In the genomic region with DNA sequence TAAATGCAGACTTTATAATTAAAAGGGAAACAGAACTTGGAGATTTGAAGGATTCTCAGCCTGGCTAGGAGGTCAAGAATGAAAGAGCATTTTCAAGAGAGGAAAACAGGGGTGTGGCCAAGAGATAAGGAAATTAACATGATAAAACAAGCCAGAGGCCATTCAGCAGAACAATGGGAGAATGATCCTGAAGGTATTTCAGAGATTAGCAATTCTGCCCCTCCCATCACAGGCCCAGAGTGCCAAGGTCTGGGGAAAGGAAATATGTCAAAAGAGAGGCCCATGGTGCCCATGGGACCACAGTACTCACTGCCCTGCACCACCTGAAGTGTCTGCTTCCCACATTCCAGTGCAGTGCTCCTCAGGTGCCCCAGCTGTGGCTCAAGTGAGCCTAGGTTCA, we compare ENCODE assay signal across 26 cellular contexts.
"Had no signal": no experiment of that assay in that cellular context is flagged by ENCODE, and none has a peak within 500 bp of the region (broad histone marks: within the 10 kb centered on the region; RNA-seq: fewer than 3 reads in every experiment).

No MANE protein-coding gene starts in this region.

- H3K9me3 ChIP-seq: esophagus squamous epithelium, gastrocnemius medialis, left ventricle myocardium inferior, sigmoid colon, thoracic aorta, upper lobe of left lung had no signal

- H3K4me3 ChIP-seq: coronary artery, esophagus squamous epithelium, gastrocnemius medialis, left ventricle myocardium inferior, sigmoid colon, thoracic aorta, upper lobe of left lung had no signal

- H3K9me3 Mint-ChIP-seq: activated naive CD8-positive, alpha-beta T cell treated with anti-CD3 and anti-CD28 coated beads, Interleukin-2, amount 10 ng/mL, durations not matched to agents 7 days and 5 days; activated T-cell treated with anti-CD3 and anti-CD28 coated beads, Interleukin-2, amount 50 U/mL, for 4 hours had no signal

- H3K36me3 Mint-ChIP-seq: activated naive CD8-positive, alpha-beta T cell treated with anti-CD3 and anti-CD28 coated beads, Interleukin-2, amount 10 ng/mL, durations not matched to agents 7 days and 5 days; mesothelial cell of epicardium; natural killer cell had no signal

- H3K4me3 Mint-ChIP-seq: activated B cell treated with CpG ODN at 0.5 μM for 24 hours; activated CD4-positive, alpha-beta T cell treated with anti-CD3 and anti-CD28 coated beads for 36 hours; activated naive CD8-positive, alpha-beta T cell treated with anti-CD3 and anti-CD28 coated beads, Interleukin-2, amount 10 ng/mL, durations not matched to agents 7 days and 5 days; activated T-cell treated with anti-CD3 and anti-CD28 coated beads, Interleukin-2, amount 50 U/mL, for 4 hours; mesothelial cell of epicardium; natural killer cell; stimulated activated naive B cell treated with anti-CD40 and anti-IgM and Interleukin-4, amounts not matched to agents 10 μg/mL and 1 μg/mL and 100 μg/mL, for 72 hours had no signal

- H3K27me3 Mint-ChIP-seq: activated B cell treated with CpG ODN at 0.5 μM for 24 hours; activated CD4-positive, alpha-beta T cell treated with anti-CD3 and anti-CD28 coated beads for 36 hours; activated naive CD8-positive, alpha-beta T cell treated with anti-CD3 and anti-CD28 coated beads, Interleukin-2, amount 10 ng/mL, durations not matched to agents 7 days and 5 days; progenitor cell of endocrine pancreas; stimulated activated naive B cell treated with anti-CD40 and anti-IgM and Interleukin-4, amounts not matched to agents 10 μg/mL and 1 μg/mL and 100 μg/mL, for 72 hours had no signal

- H3K27ac ChIP-seq: coronary artery, esophagus squamous epithelium, gastrocnemius medialis, left ventricle myocardium inferior, sigmoid colon, thoracic aorta, upper lobe of left lung had no signal

- H3K4me1 ChIP-seq: esophagus squamous epithelium, gastrocnemius medialis, left ventricle myocardium inferior, sigmoid colon, upper lobe of left lung had no signal

- ATAC-seq: activated CD4-positive, alpha-beta T cell treated with anti-CD3 and anti-CD28 coated beads for 36 hours; activated T-cell treated with anti-CD3 and anti-CD28 coated beads, Interleukin-2, amount 50 U/mL, for 4 hours; gastrocnemius medialis; natural killer cell; stimulated activated naive B cell treated with anti-CD40 and anti-IgM and Interleukin-4, amounts not matched to agents 10 μg/mL and 1 μg/mL and 100 μg/mL, for 72 hours had no signal

- H3K4me1 Mint-ChIP-seq: activated CD4-positive, alpha-beta T cell treated with anti-CD3 and anti-CD28 coated beads for 36 hours; activated naive CD8-positive, alpha-beta T cell treated with anti-CD3 and anti-CD28 coated beads, Interleukin-2, amount 10 ng/mL, durations not matched to agents 7 days and 5 days; mesothelial cell of epicardium; natural killer cell had no signal

- H3K36me3 ChIP-seq: esophagus squamous epithelium, gastrocnemius medialis, left ventricle myocardium inferior, sigmoid colon, thoracic aorta, upper lobe of left lung had no signal

- H3K27ac Mint-ChIP-seq: activated B cell treated with CpG ODN at 0.5 μM for 24 hours; activated CD4-positive, alpha-beta T cell treated with anti-CD3 and anti-CD28 coated beads for 36 hours; activated naive CD8-positive, alpha-beta T cell treated with anti-CD3 and anti-CD28 coated beads, Interleukin-2, amount 10 ng/mL, durations not matched to agents 7 days and 5 days; mesothelial cell of epicardium; natural killer cell; progenitor cell of endocrine pancreas; stimulated activated naive B cell treated with anti-CD40 and anti-IgM and Interleukin-4, amounts not matched to agents 10 μg/mL and 1 μg/mL and 100 μg/mL, for 72 hours had no signal

- H3K27me3 ChIP-seq: esophagus squamous epithelium, gastrocnemius medialis, sigmoid colon, upper lobe of left lung had no signal

- DNase-seq: activated B cell treated with CpG ODN at 0.5 μM for 24 hours; activated CD4-positive, alpha-beta T cell treated with anti-CD3 and anti-CD28 coated beads for 36 hours; activated CD4-positive, alpha-beta T cell treated with anti-CD3 and anti-CD28 coated beads, Interleukin-2, amount 50 U/mL, for 4 hours; activated CD8-positive, alpha-beta memory T cell treated with anti-CD3 and anti-CD28 coated beads for 24 hours; activated CD8-positive, alpha-beta memory T cell treated with anti-CD3 and anti-CD28 coated beads, Interleukin-2, amount 50 U/mL, for 48 hours; activated naive CD4-positive, alpha-beta T cell treated with Interleukin-2 at 50 U/mL for 16 hours; activated naive CD8-positive, alpha-beta T cell treated with anti-CD3 and anti-CD28 coated beads, Interleukin-2, amount 10 ng/mL, durations not matched to agents 7 days and 5 days; activated T-cell treated with anti-CD3 and anti-CD28 coated beads, Interleukin-2, amount 50 U/mL, for 4 hours; amniotic stem cell; esophagus squamous epithelium; gastrocnemius medialis; hypothalamus; kidney glomerular epithelial cell; left ventricle myocardium inferior; natural killer cell; retina; sigmoid colon; stimulated activated CD4-positive, alpha-beta T cell treated with anti-CD3 and anti-CD28 coated beads, Interleukin-2, amount 100 ng/mL, for 48 hours; stimulated activated CD8-positive, alpha-beta memory T cell treated with anti-CD3 and anti-CD28 coated beads, Interleukin-4, amount 100 ng/mL, for 48 hours; stimulated activated naive B cell treated with anti-CD40 and anti-IgM and Interleukin-4, amounts not matched to agents 10 μg/mL and 1 μg/mL and 100 μg/mL, for 72 hours; T-helper 9 cell; upper lobe of left lung had no signal
